In the genomic region with DNA sequence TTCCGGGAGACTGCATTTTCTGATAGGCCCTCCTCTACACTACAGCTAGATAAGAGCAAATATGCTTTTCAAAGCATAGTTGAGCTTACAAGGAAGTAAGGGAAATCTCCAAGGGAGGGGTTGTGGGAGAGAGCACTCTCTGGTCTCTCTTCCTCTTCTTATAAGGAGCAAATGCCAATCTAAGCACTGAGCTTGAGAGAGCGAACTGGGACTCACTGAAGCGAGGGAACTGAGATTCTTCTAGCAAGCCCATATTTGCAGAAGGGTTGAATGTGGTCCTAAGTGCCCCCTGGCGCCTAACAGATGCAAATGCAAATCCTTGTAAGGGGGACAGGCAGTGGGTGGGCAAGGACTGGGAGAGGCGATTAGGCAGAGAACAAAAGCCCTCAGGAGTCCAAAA, we compare ENCODE assay signal across 8 cellular contexts.
DNase-seq lines count a peak whose midpoint lies in the region; ATAC-seq and TF ChIP-seq lines count a peak whose summit lies in the region.

No MANE protein-coding gene starts in this region.

- CTCF ChIA-PET in activated naive CD4-positive, alpha-beta T cell treated with anti-CD3 and anti-CD28 coated beads, Interleukin-2, amount 10 ng/mL, durations not matched to agents 7 days and 5 days (lab: Charles Lee): interaction anchor here (0.8 to 2.2 kb wide), 5 partner anchors 11 to 51 kb away, joined by 3 to 22 read pairs (median 3); no protein-coding TSS in a partner anchor

- no peaks in the 10 kb centered on the region for H3K36me3 Mint-ChIP-seq in activated naive CD4-positive, alpha-beta T cell treated with anti-CD3 and anti-CD28 coated beads, Interleukin-2, amount 10 ng/mL, durations not matched to agents 7 days and 5 days
- no peaks in the 10 kb centered on the region for H3K36me3 Mint-ChIP-seq in chondrocyte (ENCODE audit: low read depth)

- ATAC-seq in HG02642 (IDR thresholded peaks at IDR 0.05; ENCODE audit: poor library complexity, unreplicated experiment): peak; percentile 77
- ATAC-seq in HG02840 (IDR thresholded peaks at IDR 0.05; ENCODE audit: low FRiP score, unreplicated experiment): no peak

- H3K27me3 Mint-ChIP-seq in activated naive CD4-positive, alpha-beta T cell treated with anti-CD3 and anti-CD28 coated beads, Interleukin-2, amount 10 ng/mL, durations not matched to agents 7 days and 5 days: peaks cover 8% of the 10 kb centered on the region
- peaks cover 10% of the 10 kb centered on the region for H3K27me3 Mint-ChIP-seq in chondrocyte (ENCODE audit: low read depth)

- no peaks in the 10 kb centered on the region for H3K4me1 Mint-ChIP-seq in activated naive CD4-positive, alpha-beta T cell treated with anti-CD3 and anti-CD28 coated beads, Interleukin-2, amount 10 ng/mL, durations not matched to agents 7 days and 5 days
- peaks cover 3% of the 10 kb centered on the region for H3K4me1 Mint-ChIP-seq in chondrocyte (ENCODE audit: low read depth)

- no peak overlapping the region for H3K27ac Mint-ChIP-seq in activated naive CD4-positive, alpha-beta T cell treated with anti-CD3 and anti-CD28 coated beads, Interleukin-2, amount 10 ng/mL, durations not matched to agents 7 days and 5 days
- H3K27ac Mint-ChIP-seq in chondrocyte (ENCODE audit: unreplicated experiment): no peak overlapping the region

- H3K4me3 Mint-ChIP-seq in activated naive CD4-positive, alpha-beta T cell treated with anti-CD3 and anti-CD28 coated beads, Interleukin-2, amount 10 ng/mL, durations not matched to agents 7 days and 5 days: no peak overlapping the region
- no peak overlapping the region for H3K4me3 Mint-ChIP-seq in chondrocyte (ENCODE audit: unreplicated experiment)

- no peaks in the 10 kb centered on the region for H3K9me3 Mint-ChIP-seq in activated naive CD4-positive, alpha-beta T cell treated with anti-CD3 and anti-CD28 coated beads, Interleukin-2, amount 10 ng/mL, durations not matched to agents 7 days and 5 days
- no peaks in the 10 kb centered on the region for H3K9me3 Mint-ChIP-seq in chondrocyte (ENCODE audit: low read depth)

- peak; percentile 81 for TF ChIP-seq CTCF in chondrocyte (IDR thresholded peaks at IDR 0.05)

- peak; percentile 23 for DNase-seq in activated naive CD4-positive, alpha-beta T cell treated with anti-CD3 and anti-CD28 coated beads, Interleukin-2, amount 10 ng/mL, durations not matched to agents 7 days and 5 days
- DNase-seq in activated naive CD4-positive, alpha-beta T cell (lab: John Stamatoyannopoulos, UW): no peak
- peak; percentile 24 for DNase-seq in NCI-H82 treated with DMSO at 0.1 percent for 48 hours (lab: John Stamatoyannopoulos, UW; ENCODE audit: unreplicated experiment)
- DNase-seq in chondrocyte (ENCODE audit: low spot score): no peak
- peak; percentile 46 for DNase-seq in midbrain (lab: John Stamatoyannopoulos, UW)
- no peak for DNase-seq in NCI-H526 treated with DMSO at 0.1 percent for 48 hours (lab: John Stamatoyannopoulos, UW)

Comparison
In these comparisons a context has a peak if more than half of its experiments do, and no peak if none do; other contexts are left out.
1. DNase-seq: peak in activated naive CD4-positive, alpha-beta T cell treated with anti-CD3 and anti-CD28 coated beads, Interleukin-2, amount 10 ng/mL, durations not matched to agents 7 days and 5 days (single experiment), NCI-H82 treated with DMSO at 0.1 percent for 48 hours (single experiment) and midbrain (single experiment); none in activated naive CD4-positive, alpha-beta T cell (0 of 4), chondrocyte (single experiment) and NCI-H526 treated with DMSO at 0.1 percent for 48 hours (single experiment).